1 cellular context compared by ENCODE assay signal in the genomic region with DNA sequence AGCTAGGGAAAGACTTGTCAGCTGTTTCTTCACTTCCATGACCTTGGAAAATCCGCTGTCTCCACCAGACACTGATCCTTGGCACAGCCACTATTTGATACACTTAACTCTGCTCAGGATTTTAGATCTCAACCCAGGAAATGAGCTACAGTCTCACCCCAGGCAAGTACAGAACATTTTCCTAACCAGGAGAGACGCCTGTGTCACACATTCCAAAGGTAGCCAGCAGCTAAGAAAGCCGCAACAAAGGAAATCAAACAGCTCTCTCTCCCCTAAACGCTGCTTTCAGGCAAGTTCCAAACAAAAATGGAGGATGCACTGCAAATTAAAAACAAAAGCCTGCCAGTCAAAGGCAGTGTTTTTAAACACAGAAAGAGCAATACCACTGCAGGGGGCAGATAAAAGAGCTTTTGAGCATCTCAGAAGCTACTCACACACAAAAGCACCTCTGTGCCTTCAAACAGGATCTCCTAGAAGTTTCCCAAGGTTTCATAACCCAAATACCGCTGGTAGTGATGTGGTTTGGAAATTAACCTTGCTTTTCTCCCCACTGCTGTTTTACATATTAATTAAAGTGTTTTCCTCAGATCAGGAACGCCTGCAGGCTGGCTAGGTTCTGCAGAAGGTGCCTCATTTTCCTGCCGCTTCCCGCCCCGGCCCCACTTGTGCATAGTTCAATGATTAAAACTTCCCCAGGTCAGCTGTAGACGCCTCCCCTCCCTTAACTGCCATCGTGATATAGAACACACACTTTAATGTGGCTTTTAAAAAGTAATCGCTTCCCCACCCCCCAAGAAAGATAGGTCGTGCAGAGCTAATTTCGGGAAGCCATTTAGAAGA.
TF ChIP-seq lines count a peak whose summit lies in the region.

No MANE protein-coding gene starts in this region.

TF ChIP-seq in H1, 55 proteins besides CTCF, POLR2A, EP300 and RAD21:
- TF ChIP-seq YY1 (IDR thresholded peaks at IDR 0.05; ENCODE audit: low read depth, low read length), result no peak
- no peak for TF ChIP-seq EGR1 (IDR thresholded peaks at IDR 0.05; ENCODE audit: borderline replicate concordance, low read depth, low read length)
- no peak for TF ChIP-seq SP1 (IDR thresholded peaks at IDR 0.05; ENCODE audit: low read depth, low read length)
- no peak for TF ChIP-seq SUZ12 (IDR thresholded peaks at IDR 0.05; ENCODE audit: low read length)
- TF ChIP-seq SIRT6 (IDR thresholded peaks at IDR 0.05; ENCODE audit: low read length), result no peak
- TF ChIP-seq CREB1 (IDR thresholded peaks at IDR 0.05), result no peak
- no peak for TF ChIP-seq NRF1 (IDR thresholded peaks at IDR 0.05; ENCODE audit: low read depth, low read length)
- no peak for TF ChIP-seq TAF1 (IDR thresholded peaks at IDR 0.05; ENCODE audit: low read depth, low read length)
- no peak for TF ChIP-seq MAFK (IDR thresholded peaks at IDR 0.05; ENCODE audit: low read depth, low read length)
- no peak for TF ChIP-seq RBBP5 (IDR thresholded peaks at IDR 0.05; ENCODE audit: borderline replicate concordance, low read depth, low read length)
- no peak for TF ChIP-seq CHD2 (IDR thresholded peaks at IDR 0.05; ENCODE audit: low read length)
- TF ChIP-seq FOSL1 (IDR thresholded peaks at IDR 0.05; ENCODE audit: insufficient read depth, low read depth, low read length), result no peak
